Comparison of ENCODE assay signal across 9 cellular contexts in genomic region chr14:68779761-68780323, GRCh38. TPM values are rescaled to one million over a fixed set of nuclear protein-coding genes. Genes with fewer than 3 reads are reported as not detected.
DNase-seq lines count a peak whose midpoint lies in the region; ATAC-seq, FAIRE-seq and TF ChIP-seq lines count a peak whose summit lies in the region.
"Had no signal": no experiment of that assay in that cellular context is flagged by ENCODE, and none has a peak within 500 bp of the region (broad histone marks: within the 10 kb centered on the region; RNA-seq: fewer than 3 reads in every experiment).

No MANE protein-coding gene starts in this region.

- DNase-seq in Daoy (ENCODE audit: low read depth) (peak; percentile 93), WERI-Rb-1 (no peak), ecto neural progenitor cell (ENCODE audit: low spot score) (peak; percentile 34), pancreas (peak in 1 of 6 donors; percentile 14), NCI-H446 (lab: John Stamatoyannopoulos, UW) (no peak), GM10248 (ENCODE audit: extremely low spot score) (no peak), foreskin melanocyte (no peak)

- H3K27ac ChIP-seq in WERI-Rb-1 = peak overlapping the region; percentile 95
- H3K27ac ChIP-seq in pancreas = peak overlapping the region in 3 of 4 donors; percentile 74 to 100 (median 77)

- 81 to 82% methylated on average over 9 of the region's 9 CpGs for WGBS in pancreas, 2 donors

- intact Hi-C loops in pancreas (cut with DNase I) = loop anchor here in 2 of 3 donors (10.0 kb wide), 3 partner anchors 105 to 535 kb away; no protein-coding TSS in a partner anchor

- peaks cover 38 to 58% (median 47%) of the 10 kb centered on the region in 3 donors for H3K4me1 ChIP-seq in pancreas

- H3K4me3 ChIP-seq in WERI-Rb-1 (ENCODE audit: low read depth, low read length) (no peak overlapping the region), pancreas (no peak overlapping the region)

- peak; percentile 5 for FAIRE-seq in pancreas (lab: Jason Lieb, UNC)
- FAIRE-seq: colon had no signal

- H3K27me3 ChIP-seq in WERI-Rb-1 (ENCODE audit: insufficient read depth, low read depth, severe bottlenecking) (no peaks in the 10 kb centered on the region), pancreas (no peaks in the 10 kb centered on the region)

- POLR2A ChIA-PET in GM10248 (lab: Yijun Ruan, JAX) = interaction anchor here (1.2 kb wide), 1 partner anchor 13 kb away, joined by 4 read pairs; the partner anchor contains the start of gene ZFP36L1

- no peak for ATAC-seq in pancreas
- no peak for ATAC-seq in HG03432 (IDR thresholded peaks at IDR 0.05; ENCODE audit: unreplicated experiment)

- no peak for TF ChIP-seq CTCF in WERI-Rb-1 (IDR thresholded peaks at IDR 0.05; ENCODE audit: low read depth, low read length)
- no peak for TF ChIP-seq CTCF in pancreas (IDR thresholded peaks at IDR 0.05)
- TF ChIP-seq CTCF in GM10248 (IDR thresholded peaks at IDR 0.05; ENCODE audit: control extremely low read depth, extremely low read depth, low read depth, missing control alignments) = no peak

- CTCF ChIA-PET in GM10248 (lab: Yijun Ruan, JAX) = interaction anchor here (1.2 to 3.2 kb wide), 3 partner anchors 9 to 120 kb away, joined by 3 to 17 read pairs (median 3); no protein-coding TSS in a partner anchor

- H3K9me3 ChIP-seq in WERI-Rb-1 (ENCODE audit: severe bottlenecking) (peaks cover 2% of the 10 kb centered on the region), pancreas (no peaks in the 10 kb centered on the region)

- H3K36me3 ChIP-seq in WERI-Rb-1 (no peaks in the 10 kb centered on the region), pancreas (no peaks in the 10 kb centered on the region)

RNA-seq across cellular contexts. Expression of gene ZFP36L1, which starts 13.0 kb away (rescaled TPM):
- total RNA-seq in Daoy (2014; rRNA removed; shearing (Covaris generic)) = 34.7 and 50.9 TPM in 2 replicates
- total RNA-seq in pancreas = 100 to 1,000 TPM; 121 to 310 (median 212) TPM
- polyA plus RNA-seq in pancreas = 100 to 1,000 TPM in 1 of 2 donors, 10 to 100 TPM in 1; 63.7 to 150 TPM

Comparison
In these comparisons a context has a peak if more than half of its experiments do, and no peak if none do; other contexts are left out.
1. DNase-seq: peak in Daoy (single experiment) and ecto neural progenitor cell (single experiment); none in WERI-Rb-1 (single experiment), NCI-H446 (0 of 2), GM10248 (single experiment) and foreskin melanocyte (single experiment).